8 cellular contexts compared by ENCODE assay signal in genomic region chr5:102755691-102756371, GRCh38. TPM values are rescaled to one million over a fixed set of nuclear protein-coding genes. Genes with fewer than 3 reads are reported as not detected.
A peak's percentile ranks its signal among the peaks of the same experiment; 100 is the strongest.
DNase-seq lines count a peak whose midpoint lies in the region; ATAC-seq and TF ChIP-seq lines count a peak whose summit lies in the region.

No MANE protein-coding gene starts in this region.

- H3K27me3 ChIP-seq in H7 (ENCODE audit: control insufficient read depth, insufficient read depth, low read length) (peaks cover 19% of the 10 kb centered on the region), Loucy (ENCODE audit: insufficient read depth, low read length, poor library complexity, severe bottlenecking) (no peaks in the 10 kb centered on the region), left ventricle myocardium inferior (ENCODE audit: low read depth) (no peaks in the 10 kb centered on the region), rectal smooth muscle tissue (ENCODE audit: control insufficient read depth, insufficient read depth, low read length) (peaks cover 3% of the 10 kb centered on the region)

- peak; percentile 64 for ATAC-seq in SK-N-SH treated with all-trans-retinoic acid at 6 μM for 48 hours

- H4K20me1 ChIP-seq in Loucy (ENCODE audit: insufficient read depth, low read length, poor library complexity, severe bottlenecking), result no peaks in the 10 kb centered on the region

- peak overlapping the region; percentile 68 for H3K4me3 ChIP-seq in H7 (ENCODE audit: insufficient read depth, low read depth, low read length)
- peak overlapping the region; percentile 95 for H3K4me3 ChIP-seq in Loucy (ENCODE audit: low read length, poor library complexity, severe bottlenecking)
- peak overlapping the region; percentile 79 for H3K4me3 ChIP-seq in left ventricle myocardium inferior
- H3K4me3 ChIP-seq in rectal smooth muscle tissue (ENCODE audit: low read length), result peak overlapping the region; percentile 87

- peak overlapping the region; percentile 96 for H3K27ac Mint-ChIP-seq in activated naive CD8-positive, alpha-beta T cell treated with anti-CD3 and anti-CD28 coated beads for 36 hours

- TF ChIP-seq CTCF in Loucy (conservative IDR thresholded peaks at IDR 0.05; ENCODE audit: low read length) (no peak), left ventricle myocardium inferior (IDR thresholded peaks at IDR 0.05; ENCODE audit: borderline replicate concordance) (no peak)

- peaks cover 6% of the 10 kb centered on the region for H3K9me3 Mint-ChIP-seq in activated naive CD8-positive, alpha-beta T cell treated with anti-CD3 and anti-CD28 coated beads for 36 hours

- H2AFZ ChIP-seq in Loucy (ENCODE audit: low read length), result peak overlapping the region; percentile 75

- H3K4me3 Mint-ChIP-seq in activated naive CD8-positive, alpha-beta T cell treated with anti-CD3 and anti-CD28 coated beads for 36 hours, result peak overlapping the region; percentile 97

- DNase-seq in GM03348 (ENCODE audit: low spot score), result peak; percentile 70
- DNase-seq in H7, result peak; percentile 55
- peak; percentile 78 for DNase-seq in activated naive CD8-positive, alpha-beta T cell treated with anti-CD3 and anti-CD28 coated beads for 36 hours
- peak; percentile 46 for DNase-seq in left ventricle myocardium inferior
- DNase-seq in cortex of kidney (lab: John Stamatoyannopoulos, UW), result no peak

- intact Hi-C loops in left ventricle myocardium inferior (cut with micrococcal nuclease), result no loop called here

- H3K27ac ChIP-seq in left ventricle myocardium inferior (replicated peaks) (peak overlapping the region; percentile 88), rectal smooth muscle tissue (ENCODE audit: low read depth, low read length) (peak overlapping the region; percentile 70)

- peaks cover 45% of the 10 kb centered on the region for H3K4me1 Mint-ChIP-seq in activated naive CD8-positive, alpha-beta T cell treated with anti-CD3 and anti-CD28 coated beads for 36 hours

- H3K36me3 ChIP-seq in H7 (replicated peaks; ENCODE audit: control insufficient read depth, insufficient read depth, low read length) (no peaks in the 10 kb centered on the region), Loucy (ENCODE audit: insufficient read depth, low read length) (no peaks in the 10 kb centered on the region), left ventricle myocardium inferior (no peaks in the 10 kb centered on the region), rectal smooth muscle tissue (ENCODE audit: control insufficient read depth, insufficient read depth, low read length) (no peaks in the 10 kb centered on the region)

- no peaks in the 10 kb centered on the region for H3K9me2 ChIP-seq in Loucy (replicated peaks; ENCODE audit: low read depth, low read length)

- peaks cover 21% of the 10 kb centered on the region for H3K36me3 Mint-ChIP-seq in activated naive CD8-positive, alpha-beta T cell treated with anti-CD3 and anti-CD28 coated beads for 36 hours

- H3K9ac ChIP-seq in Loucy (ENCODE audit: low read depth, low read length, poor library complexity, severe bottlenecking) (peak overlapping the region; percentile 90), rectal smooth muscle tissue (ENCODE audit: low read length) (peak overlapping the region; percentile 25)

- H3K9me3 ChIP-seq in Loucy (ENCODE audit: insufficient read depth, low read depth, low read length), result no peaks in the 10 kb centered on the region
- no peaks in the 10 kb centered on the region for H3K9me3 ChIP-seq in left ventricle myocardium inferior (replicated peaks)

- H3K4me1 ChIP-seq in Loucy (ENCODE audit: insufficient read depth, low read length, poor library complexity, severe bottlenecking) (peaks cover 17% of the 10 kb centered on the region), left ventricle myocardium inferior (peaks cover 69% of the 10 kb centered on the region), rectal smooth muscle tissue (ENCODE audit: control insufficient read depth, insufficient read depth, low read length) (peaks cover 4% of the 10 kb centered on the region)

- peak overlapping the region; percentile 78 for H3K4me2 ChIP-seq in Loucy (ENCODE audit: low read depth, low read length, poor library complexity, severe bottlenecking)

- peaks cover 23% of the 10 kb centered on the region for H3K27me3 Mint-ChIP-seq in activated naive CD8-positive, alpha-beta T cell treated with anti-CD3 and anti-CD28 coated beads for 36 hours

- peaks cover 43% of the 10 kb centered on the region; the same call in 1 of the 2 replicates for H3K79me2 ChIP-seq in Loucy (ENCODE audit: insufficient read depth, low read length)

- H3F3A ChIP-seq in Loucy (ENCODE audit: low read depth), result no peaks in the 10 kb centered on the region

TF ChIP-seq in SK-N-SH treated with all-trans-retinoic acid at 6 μM for 48 hours, 23 proteins besides CTCF, POLR2A, EP300 and RAD21:
- TF ChIP-seq ISL1 (CRISPR knock-in tag; IDR thresholded peaks at IDR 0.05) (no peak), CSDC2 (CRISPR knock-in tag; IDR thresholded peaks at IDR 0.05) (0 out of 2 replicates have a peak, but pooled peaks have one; percentile 26), ZFP30 (CRISPR knock-in tag; IDR thresholded peaks at IDR 0.05) (no peak)

RNA-seq across cellular contexts. Expression of gene PAM, which starts 0.7 kb away (rescaled TPM):
- total RNA-seq in H7 (2014; rRNA removed; shearing (Covaris generic)), result 33.7 and 33.9 TPM in 2 replicates
- 10 to 100 TPM; 42.0 to 54.0 TPM for total RNA-seq in activated naive CD8-positive, alpha-beta T cell treated with anti-CD3 and anti-CD28 coated beads for 36 hours
- total RNA-seq in left ventricle myocardium inferior, result 1,051 TPM

Comparison
In these comparisons a context has a peak if more than half of its experiments do, and no peak if none do; other contexts are left out.
1. RNA of gene PAM, which starts 0.7 kb away (total RNA-seq): 1,051 TPM in left ventricle myocardium inferior (single experiment); 42.0 to 54.0 TPM in activated naive CD8-positive, alpha-beta T cell treated with anti-CD3 and anti-CD28 coated beads for 36 hours and 33.7 to 33.9 TPM in H7; every median in the first group is over 10 times any median in the second.
2. Peak in every context shown above with its lines, with median percentiles within 50 percentile points of each other: H3K4me3 ChIP-seq.